ENCODE assay signal across 8 cellular contexts in genomic region chr3:127628788-127629456, GRCh38. TPM values are rescaled to one million over a fixed set of nuclear protein-coding genes. Genes with fewer than 3 reads are reported as not detected.
A peak's percentile ranks its signal among the peaks of the same experiment; 100 is the strongest.
DNase-seq lines count a peak whose midpoint lies in the region; ATAC-seq, FAIRE-seq and TF ChIP-seq lines count a peak whose summit lies in the region.

PODXL2 (plus strand) TSS chr3:127629185; CDS start chr3:127629220, 35 bp downstream.

- CTCF ChIA-PET in PC-9 (lab: Charles Lee): interaction anchor here (0.6 kb wide), 1 partner anchor 19 kb away, joined by 4 read pairs; no protein-coding TSS in a partner anchor

- H3K79me2 ChIP-seq in PC-9 (ENCODE audit: low read depth): peaks cover 7% of the 10 kb centered on the region; the same call in 1 of the 2 replicates

- DNase-seq in DMS 273 (lab: John Stamatoyannopoulos, UW; ENCODE audit: unreplicated experiment) (peak; percentile 97), HFFc6 (no peak), PC-9 (peak in 1 of 2 experiments; percentile 59), adipocyte (ENCODE audit: low read depth) (peak; percentile 81), heart left ventricle (peak in 4 of 5 donors; percentile 49 to 66 (median 56)), pancreas (peak in 5 of 6 donors; percentile 40 to 81 (median 56))

- H3K9me3 Mint-ChIP-seq in HFFc6: no peaks in the 10 kb centered on the region

- H3K27ac Mint-ChIP-seq in HFFc6: no peak within 1 kb of the TSS

- H4K20me1 ChIP-seq in PC-9 (ENCODE audit: insufficient read depth): no peaks in the 10 kb centered on the region

- H3K9me2 ChIP-seq in PC-9 (ENCODE audit: insufficient read depth): no peaks in the 10 kb centered on the region

- FAIRE-seq in pancreas (lab: Jason Lieb, UNC): no peak

- H3K9me3 ChIP-seq in PC-9 (ENCODE audit: insufficient read depth, low read depth) (no peaks in the 10 kb centered on the region), adipocyte (ENCODE audit: control insufficient read depth, low read length) (no peaks in the 10 kb centered on the region), heart left ventricle (no peaks in the 10 kb centered on the region), pancreas (no peaks in the 10 kb centered on the region)

- H3K27ac ChIP-seq in PC-9: no peak within 1 kb of the TSS
- H3K27ac ChIP-seq in heart left ventricle: no peak within 1 kb of the TSS
- H3K27ac ChIP-seq in pancreas: no peak within 1 kb of the TSS

- H3K4me3 Mint-ChIP-seq in HFFc6: peak within 1 kb of the TSS; percentile 20; the same call in 1 of the 2 replicates

- H3K4me3 ChIP-seq in PC-9: peak within 1 kb of the TSS; percentile 69
- H3K4me3 ChIP-seq in adipocyte (ENCODE audit: low read length): peak within 1 kb of the TSS; percentile 76
- peak within 1 kb of the TSS in 11 of 12 donors; percentile 31 to 64 (median 58) for H3K4me3 ChIP-seq in heart left ventricle
- H3K4me3 ChIP-seq in pancreas: peak within 1 kb of the TSS in 3 of 4 donors; percentile 14 to 58 (median 39)

- peak within 1 kb of the TSS; percentile 77 for H2AFZ ChIP-seq in PC-9

- peaks cover 4% of the 10 kb centered on the region; the same call in 1 of the 2 replicates for H3K4me1 Mint-ChIP-seq in HFFc6 (ENCODE audit: low read depth)

- TF ChIP-seq POLR2A in heart left ventricle (IDR thresholded peaks at IDR 0.05): no peak

- H3K27me3 Mint-ChIP-seq in HFFc6 (ENCODE audit: insufficient read depth): peaks cover 35% of the 10 kb centered on the region

- H3K36me3 ChIP-seq in PC-9 (ENCODE audit: low read depth) (no peaks in the 10 kb centered on the region), adipocyte (ENCODE audit: control insufficient read depth, insufficient read depth, low read length, severe bottlenecking) (no peaks in the 10 kb centered on the region), heart left ventricle (no peaks in the 10 kb centered on the region), pancreas (no peaks in the 10 kb centered on the region)

- H3K27me3 ChIP-seq in PC-9 (ENCODE audit: insufficient read depth, low read depth) (0 out of 2 replicates have a peak, but pooled peaks cover 5% of the 10 kb centered on the region), adipocyte (replicated peaks; ENCODE audit: control insufficient read depth, insufficient read depth, low read length) (peaks cover 24% of the 10 kb centered on the region), heart left ventricle (peaks cover 0 to 19% (median 0%) of the 10 kb centered on the region in 9 donors), pancreas (no peaks in the 10 kb centered on the region)

- ATAC-seq in heart left ventricle (peak in 3 of 4 donors; percentile 80 to 84 (median 83)), pancreas (peak; percentile 73 to 87 (median 82)), GM21786 (IDR thresholded peaks at IDR 0.05; ENCODE audit: unreplicated experiment) (no peak), HG03439 (IDR thresholded peaks at IDR 0.05; ENCODE audit: unreplicated experiment) (no peak)

- WGBS in heart left ventricle, 4 donors: 2 to 20% (median 7%) methylated on average over 22 to 104 of the region's 104 CpGs
- WGBS in pancreas, 2 donors: 5 to 9% methylated on average over 53 to 104 of the region's 104 CpGs

- H3K4me1 ChIP-seq in PC-9 (replicated peaks; ENCODE audit: insufficient read depth): peaks cover 8% of the 10 kb centered on the region
- peaks cover 6% of the 10 kb centered on the region for H3K4me1 ChIP-seq in adipocyte (ENCODE audit: control insufficient read depth, insufficient read depth, low read length)
- peaks cover 0 to 15% (median 11%) of the 10 kb centered on the region in 12 donors for H3K4me1 ChIP-seq in heart left ventricle
- peaks cover 0 to 6% (median 0%) of the 10 kb centered on the region in 3 donors for H3K4me1 ChIP-seq in pancreas

- no TSS peak for BruUV-seq in PC-9 (replicated peaks; lab: Mats Ljungman, UMichigan)

- H3K9ac ChIP-seq in adipocyte (ENCODE audit: low read length): no peak within 1 kb of the TSS

- peaks cover 14% of the 10 kb centered on the region for H3F3A ChIP-seq in PC-9 (ENCODE audit: insufficient read depth, low read depth)

- POLR2A ChIA-PET in PC-9 (lab: Charles Lee; ENCODE audit: unreplicated experiment): no interaction called here

- peaks cover 4% of the 10 kb centered on the region; the same call in 1 of the 2 replicates for H3K36me3 Mint-ChIP-seq in HFFc6 (ENCODE audit: low read depth)

- peak within 1 kb of the TSS; percentile 100 for H3K4me2 ChIP-seq in PC-9

- intact Hi-C loops in PC-9 (cut with micrococcal nuclease; ENCODE audit: unreplicated experiment) (no loop called here), heart left ventricle (cut with DNase I) (no loop called here), pancreas (cut with DNase I) (no loop called here)

- TF ChIP-seq CTCF in HFFc6 (IDR thresholded peaks at IDR 0.05) (no peak), PC-9 (conservative IDR thresholded peaks at IDR 0.05) (no peak), heart left ventricle (IDR thresholded peaks at IDR 0.05) (no peak), pancreas (IDR thresholded peaks at IDR 0.05) (no peak)

RNA-seq across cellular contexts. Expression of gene PODXL2, which starts in this region (rescaled TPM):
- under 1 TPM in 1 of 6 experiments, not detected in 5; 0.09 TPM for total RNA-seq in HFFc6 (2021; fragmentation: NEBNext Ultra II Directional; extraction: Animal tissue kit (Norgen Biotek cat#: 25700))
- total RNA-seq in PC-9 (2021) (11.9 and 12.1 TPM in 2 replicates), heart left ventricle (1 to 10 TPM in 8 of 9 donors, under 1 TPM in 1; 1.00 to 4.1 (median 2.1) TPM), pancreas (1 to 10 TPM; 2.5 to 6.8 (median 5.3) TPM)
- polyA plus RNA-seq in heart left ventricle (1 to 10 TPM in 1 of 2 donors, under 1 TPM in 1; 0.72 to 3.2 TPM), pancreas (10 to 100 TPM in 1 of 2 donors, 1 to 10 TPM in 1; 6.0 to 18.1 TPM)

Comparison
In these comparisons a context has a peak if more than half of its experiments do, and no peak if none do; other contexts are left out.
1. ATAC-seq: peak in heart left ventricle (3 of 4) and pancreas (4 of 4); none in GM21786 (single experiment) and HG03439 (single experiment).
2. Peak in every context shown above with its lines, with median percentiles within 50 percentile points of each other: H3K4me3 ChIP-seq.